2 cellular contexts compared by ENCODE assay signal in the genomic region with DNA sequence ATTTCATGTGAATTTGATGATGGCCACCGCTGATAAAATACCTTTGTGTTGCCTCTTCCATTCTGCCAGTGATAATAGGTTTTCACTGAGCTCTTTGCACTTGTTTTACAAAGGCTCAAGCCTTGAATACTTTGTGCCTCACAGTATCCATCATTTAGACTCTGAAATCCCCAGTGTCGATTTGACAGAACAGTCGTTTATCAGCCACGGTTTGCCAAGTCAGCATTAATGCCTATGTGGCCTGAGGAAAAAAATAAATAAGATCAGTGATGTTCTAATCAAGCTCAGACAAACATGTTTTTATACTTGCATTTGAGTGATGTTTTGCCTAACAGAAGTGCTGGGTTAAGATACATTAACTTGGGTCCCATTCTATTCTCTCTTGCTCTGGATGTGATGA.
TF ChIP-seq lines count a peak whose summit lies in the region.

No MANE protein-coding gene starts in this region.

TF ChIP-seq in A549, 52 proteins besides CTCF, POLR2A, EP300 and RAD21:
- TF ChIP-seq MAFK (IDR thresholded peaks at IDR 0.05; ENCODE audit: partially characterized antibody) (peak; percentile 95), NPAS2 (CRISPR knock-in tag; IDR thresholded peaks at IDR 0.05; ENCODE audit: borderline replicate concordance) (no peak)
TF ChIP-seq in A549: peak in this region for 1.

TF ChIP-seq in H1, 55 proteins besides CTCF, POLR2A, EP300 and RAD21:
- peak; percentile 75 for TF ChIP-seq MAFK (IDR thresholded peaks at IDR 0.05; ENCODE audit: low read depth, low read length)
- TF ChIP-seq SIRT6 (IDR thresholded peaks at IDR 0.05; ENCODE audit: low read length) = no peak
- TF ChIP-seq BRCA1 (IDR thresholded peaks at IDR 0.05; ENCODE audit: low read depth, low read length) = no peak
- TF ChIP-seq SP1 (IDR thresholded peaks at IDR 0.05; ENCODE audit: low read depth, low read length) = no peak
- TF ChIP-seq SAP30 (IDR thresholded peaks at IDR 0.05; ENCODE audit: insufficient read depth, insufficient replicate concordance, low read length) = no peak
- TF ChIP-seq FOSL1 (IDR thresholded peaks at IDR 0.05; ENCODE audit: insufficient read depth, low read depth, low read length) = no peak
- no peak for TF ChIP-seq TBP (IDR thresholded peaks at IDR 0.05; ENCODE audit: low read depth, low read length)
- TF ChIP-seq SRF (IDR thresholded peaks at IDR 0.05; ENCODE audit: low read depth, low read length) = no peak
TF ChIP-seq in H1: peak in this region for 1.
